In genomic region chr1:241557551-241558193, GRCh38 we compare ENCODE assay signal across 20 cellular contexts. TPM values are rescaled to one million over a fixed set of nuclear protein-coding genes. Genes with fewer than 3 reads are reported as not detected.
"Had no signal": no experiment of that assay in that cellular context is flagged by ENCODE, and none has a peak within 500 bp of the region (broad histone marks: within the 10 kb centered on the region; RNA-seq: fewer than 3 reads in every experiment).

No MANE protein-coding gene starts in this region.

- H3K36me3 ChIP-seq: vagina had no signal

- H3K27ac ChIP-seq: adrenal gland, foreskin keratinocyte, vagina had no signal

- FAIRE-seq: keratinocyte had no signal

- H3K36me3 Mint-ChIP-seq: activated naive CD4-positive, alpha-beta T cell treated with anti-CD3 and anti-CD28 coated beads, Interleukin-2, amount 10 ng/mL, durations not matched to agents 7 days and 5 days; naive thymus-derived CD8-positive, alpha-beta T cell had no signal

- H3K27me3 ChIP-seq: adrenal gland, foreskin keratinocyte, vagina had no signal

- ATAC-seq: foreskin keratinocyte; naive thymus-derived CD8-positive, alpha-beta T cell; stimulated activated naive CD8-positive, alpha-beta T cell treated with anti-CD3 and anti-CD28 coated beads, Interleukin-15, amount 100 ng/mL, for 72 hours had no signal

- DNase-seq: activated CD4-positive, CD25-positive, alpha-beta regulatory T cell treated with anti-CD3 and anti-CD28 coated beads, Interleukin-2, amount 50 U/mL, for 72 hours; activated CD8-positive, alpha-beta memory T cell treated with anti-CD3 and anti-CD28 coated beads for 24 hours; activated CD8-positive, alpha-beta memory T cell treated with anti-CD3 and anti-CD28 coated beads, Interleukin-2, amount 50 U/mL, for 48 hours; activated effector memory CD4-positive, alpha-beta T cell treated with Interleukin-2 at 50 U/mL for 16 hours; activated naive CD4-positive, alpha-beta T cell treated with anti-CD3 and anti-CD28 coated beads, Interleukin-2, amount 10 ng/mL, durations not matched to agents 7 days and 5 days; activated T-cell treated with anti-CD3 and anti-CD28 coated beads, Interleukin-2, amount 50 U/mL, for 48 hours; adrenal gland; effector memory CD4-positive, alpha-beta T cell; foreskin keratinocyte; glutamatergic neuron; hypothalamus; naive thymus-derived CD8-positive, alpha-beta T cell; posterior cingulate gyrus; stimulated activated CD4-positive, alpha-beta T cell treated with anti-CD3 and anti-CD28 coated beads, Interleukin-2, amount 100 ng/mL, for 24 hours; stimulated activated naive CD8-positive, alpha-beta T cell treated with anti-CD3 and anti-CD28 coated beads, Interleukin-15, amount 100 ng/mL, for 72 hours; trophoblast cell had no signal

- H3K4me3 ChIP-seq: adrenal gland, vagina had no signal

- H3K9me3 Mint-ChIP-seq: activated naive CD4-positive, alpha-beta T cell treated with anti-CD3 and anti-CD28 coated beads, Interleukin-2, amount 10 ng/mL, durations not matched to agents 7 days and 5 days; T-helper 1 cell treated with Interleukin-12 subunit alpha and Interleukin-12 subunit beta and Interleukin-4 antibody, amounts not matched to agents 30 μg/mL and 1 μg/mL, for 36 hours had no signal

- H3K27me3 Mint-ChIP-seq: activated naive CD4-positive, alpha-beta T cell treated with anti-CD3 and anti-CD28 coated beads, Interleukin-2, amount 10 ng/mL, durations not matched to agents 7 days and 5 days; stimulated activated naive CD8-positive, alpha-beta T cell treated with anti-CD3 and anti-CD28 coated beads, Interleukin-15, amount 100 ng/mL, for 72 hours had no signal

- H3K27ac Mint-ChIP-seq: activated naive CD4-positive, alpha-beta T cell treated with anti-CD3 and anti-CD28 coated beads, Interleukin-2, amount 10 ng/mL, durations not matched to agents 7 days and 5 days; naive thymus-derived CD8-positive, alpha-beta T cell; stimulated activated naive CD8-positive, alpha-beta T cell treated with anti-CD3 and anti-CD28 coated beads, Interleukin-15, amount 100 ng/mL, for 72 hours; T-helper 1 cell treated with Interleukin-12 subunit alpha and Interleukin-12 subunit beta and Interleukin-4 antibody, amounts not matched to agents 30 μg/mL and 1 μg/mL, for 36 hours had no signal

- H3K9me3 ChIP-seq: adrenal gland, vagina had no signal

- H3K4me3 Mint-ChIP-seq: activated naive CD4-positive, alpha-beta T cell treated with anti-CD3 and anti-CD28 coated beads, Interleukin-2, amount 10 ng/mL, durations not matched to agents 7 days and 5 days; naive thymus-derived CD8-positive, alpha-beta T cell; stimulated activated naive CD8-positive, alpha-beta T cell treated with anti-CD3 and anti-CD28 coated beads, Interleukin-15, amount 100 ng/mL, for 72 hours; T-helper 1 cell treated with Interleukin-12 subunit alpha and Interleukin-12 subunit beta and Interleukin-4 antibody, amounts not matched to agents 30 μg/mL and 1 μg/mL, for 36 hours had no signal

- H3K4me1 ChIP-seq: adrenal gland, foreskin keratinocyte had no signal

RNA-seq across cellular contexts. Expression of gene KMO, which starts 25.5 kb away (rescaled TPM):
- total RNA-seq: cerebellum had no signal
- polyA plus RNA-seq: naive thymus-derived CD8-positive, alpha-beta T cell had no signal
